1 cellular context compared by ENCODE assay signal in the genomic region with DNA sequence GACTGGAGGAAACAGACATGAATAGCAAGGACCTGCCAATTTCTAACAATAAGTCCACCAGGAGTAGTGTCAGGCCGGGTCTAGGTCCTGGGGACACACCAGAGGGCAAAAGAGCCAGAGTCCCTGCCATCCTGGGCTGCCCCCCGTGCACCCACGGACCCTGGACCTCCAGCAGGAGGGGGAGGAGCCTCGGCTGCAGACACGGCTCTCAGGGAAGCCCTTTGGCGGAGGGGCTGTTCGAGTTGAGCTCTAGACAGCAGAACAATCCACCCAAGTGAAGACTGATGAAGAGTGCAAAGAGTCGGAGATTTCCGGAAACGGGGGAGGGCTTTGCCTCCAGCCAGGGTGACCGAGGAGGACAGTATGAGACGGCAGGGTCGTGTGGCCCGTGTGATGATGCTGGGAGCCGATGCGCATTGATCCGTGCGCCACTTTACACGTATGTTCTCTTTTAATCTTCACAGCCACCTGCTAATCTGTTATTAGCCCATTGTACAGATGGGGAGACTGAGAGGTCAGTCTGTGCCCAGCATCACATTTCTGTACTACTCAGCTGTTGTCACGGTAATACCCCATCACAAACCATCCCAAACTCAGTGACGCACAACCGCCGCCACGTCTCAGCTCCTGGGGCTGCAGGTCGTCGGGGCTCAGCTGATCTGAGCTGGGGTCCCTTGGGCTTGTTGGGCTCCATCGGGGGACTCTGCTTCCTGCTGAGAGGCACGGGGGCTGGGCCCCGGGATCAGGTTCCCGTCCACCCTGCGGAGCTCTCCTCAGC.
TF ChIP-seq lines count a peak whose summit lies in the region.

No MANE protein-coding gene starts in this region.

TF ChIP-seq in HepG2, 621 proteins besides CTCF, POLR2A, EP300 and RAD21 (continued from another document):
- TF ChIP-seq PITX1 (CRISPR knock-in tag; IDR thresholded peaks at IDR 0.05), result 0 out of 2 replicates have a peak, but pooled peaks have one; percentile 35
- no peak for TF ChIP-seq ZMYM4 (CRISPR knock-in tag; IDR thresholded peaks at IDR 0.05)
- no peak for TF ChIP-seq MED8 (CRISPR knock-in tag; IDR thresholded peaks at IDR 0.05; ENCODE audit: insufficient replicate concordance)
- no peak for TF ChIP-seq ZNF460 (CRISPR knock-in tag; IDR thresholded peaks at IDR 0.05; ENCODE audit: borderline replicate concordance)
- TF ChIP-seq ZNF629 (CRISPR knock-in tag; conservative IDR thresholded peaks at IDR 0.05), result peak; percentile 82
- TF ChIP-seq ZNF878 (CRISPR knock-in tag; IDR thresholded peaks at IDR 0.05), result no peak
- TF ChIP-seq HDAC2 (CRISPR knock-in tag; IDR thresholded peaks at IDR 0.05), result no peak
- TF ChIP-seq SMAD3 (CRISPR knock-in tag; IDR thresholded peaks at IDR 0.05), result no peak
- peak; percentile 41; the same call in 1 of the 2 replicates for TF ChIP-seq ZNF552 (CRISPR knock-in tag; IDR thresholded peaks at IDR 0.05; ENCODE audit: borderline replicate concordance)
TF ChIP-seq in HepG2: peak in this region for 3.
